Comparison of ENCODE assay signal across 21 cellular contexts in the genomic region with DNA sequence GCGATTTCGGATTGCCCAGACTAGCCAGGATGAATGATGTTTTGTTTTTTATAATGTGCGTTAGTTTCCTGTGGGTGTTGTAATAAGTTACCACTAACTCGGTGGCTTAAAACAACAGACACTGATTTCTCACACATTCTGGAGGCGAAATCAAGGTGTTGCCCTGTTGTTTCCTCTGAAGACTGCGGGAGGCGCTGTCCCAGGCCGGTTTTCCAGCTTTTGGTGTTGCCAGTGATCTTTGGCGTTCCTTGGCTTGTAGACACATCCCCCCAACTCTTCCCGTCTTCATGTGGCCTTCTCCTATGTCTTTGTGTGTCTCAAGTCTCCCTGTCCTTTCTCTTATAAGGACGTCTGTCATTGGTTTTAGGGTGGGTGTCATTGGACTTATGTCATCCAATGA.
A peak's percentile ranks its signal among the peaks of the same experiment; 100 is the strongest.
DNase-seq lines count a peak whose midpoint lies in the region; ATAC-seq, FAIRE-seq and TF ChIP-seq lines count a peak whose summit lies in the region.
"Had no signal": no experiment of that assay in that cellular context is flagged by ENCODE, and none has a peak within 500 bp of the region (broad histone marks: within the 10 kb centered on the region; RNA-seq: fewer than 3 reads in every experiment).

No MANE protein-coding gene starts in this region.

- H3K4ac ChIP-seq in H1 (replicated peaks; ENCODE audit: insufficient read length, low read depth, low read length), result peak overlapping the region; percentile 19

- TF ChIP-seq POLR2A in H1 (IDR thresholded peaks at IDR 0.05; ENCODE audit: control extremely low read depth in 1 of 2, low read depth in 2 of 2, low read length in 2 of 2) (no peak), testis (IDR thresholded peaks at IDR 0.05) (no peak)

- no peak for TF ChIP-seq EP300 in H1 (IDR thresholded peaks at IDR 0.05; ENCODE audit: borderline replicate concordance in 1 of 2, low read depth in 2 of 2, low read length in 2 of 2)

- 71% methylated on average over 11 of the region's 11 CpGs; no CpG with 5 or more reads in 1 of the 2 experiments for WGBS in H1 (ENCODE audit: extremely low coverage in 1 of 2, insufficient coverage in 1 of 2, insufficient read length in 1 of 2, insufficient replicate concordance in 2 of 2, low coverage in 1 of 2, low lambda C conversion rate in 2 of 2, missing lambda C conversion rate in 1 of 2), 2 experiments
- 77 to 81% methylated on average over 11 of the region's 11 CpGs for WGBS in testis, 2 donors

- no peak overlapping the region for H4K91ac ChIP-seq in H1 (replicated peaks; ENCODE audit: insufficient read length, low read length)

- no peak for ATAC-seq in HG03139 (IDR thresholded peaks at IDR 0.05; ENCODE audit: unreplicated experiment)
- ATAC-seq: naive thymus-derived CD8-positive, alpha-beta T cell; stimulated activated naive B cell treated with anti-CD40 and anti-IgM and Interleukin-4, amounts not matched to agents 10 μg/mL and 1 μg/mL and 100 μg/mL, for 72 hours had no signal

- DNase-seq in NCI-H82 (lab: John Stamatoyannopoulos, UW) (peak; percentile 19), NCI-H82 treated with DMSO at 0.1 percent for 48 hours (lab: John Stamatoyannopoulos, UW; ENCODE audit: unreplicated experiment) (no peak), OCI-LY7 (ENCODE audit: low spot score) (no peak), H1 (ENCODE audit: low read depth in 1 of 2, low spot score in 2 of 2) (peak in 1 of 2 experiments; percentile 73), testis (no peak), NCI-H187 treated with DMSO at 0.1 percent for 48 hours (lab: John Stamatoyannopoulos, UW) (no peak), NCI-H69 (lab: John Stamatoyannopoulos, UW) (no peak)
- DNase-seq: activated CD4-positive, alpha-beta T cell treated with anti-CD3 and anti-CD28 coated beads, Interleukin-2, amount 50 U/mL, for 4 hours; activated T-cell treated with anti-CD3 and anti-CD28 coated beads, Interleukin-2, amount 50 U/mL, for 24 hours; C1 segment of cervical spinal cord; dorsolateral prefrontal cortex; head of caudate nucleus; naive thymus-derived CD8-positive, alpha-beta T cell; NCI-H526 treated with DMSO at 0.1 percent for 48 hours; stimulated activated naive B cell treated with anti-CD40 and anti-IgM and Interleukin-4, amounts not matched to agents 10 μg/mL and 1 μg/mL and 100 μg/mL, for 72 hours; SW 1271; tibial artery had no signal

- H2BK5ac ChIP-seq in H1 (ENCODE audit: low read depth, low read length), result no peak overlapping the region

- H3K18ac ChIP-seq in H1 (ENCODE audit: extremely low read depth, low read length), result no peak overlapping the region

- no peak overlapping the region for H4K5ac ChIP-seq in H1 (ENCODE audit: insufficient read length, low read depth, low read length)

- H3K23me2 ChIP-seq in H1 (ENCODE audit: low read depth, low read length), result no peaks in the 10 kb centered on the region; the same call in 1 of the 2 replicates

- TF ChIP-seq RAD21 in H1 (IDR thresholded peaks at IDR 0.05 in 1 of 2, conservative IDR thresholded peaks at IDR 0.05 in 1 of 2; ENCODE audit: low read depth in 2 of 2, low read length in 2 of 2), result peak; percentile 42 to 59

- H3K14ac ChIP-seq in H1 (ENCODE audit: insufficient read length), result no peak overlapping the region

- no TSS peak for BruUV-seq in OCI-LY7 (replicated peaks; lab: Mats Ljungman, UMichigan)

- H3K4me1 ChIP-seq in OCI-LY7 (ENCODE audit: insufficient read depth, low read length, poor library complexity, severe bottlenecking) (peaks cover 8% of the 10 kb centered on the region), H1 (replicated peaks in 1 of 4; ENCODE audit: control insufficient read depth in 3 of 4, insufficient read depth in 4 of 4, low read length in 3 of 4) (peaks cover 8 to 16% (median 13%) of the 10 kb centered on the region in 4 experiments), testis (no peaks in the 10 kb centered on the region)

- H3K9me3 ChIP-seq in OCI-LY7 (ENCODE audit: low read length), result no peaks in the 10 kb centered on the region
- peaks cover 6 to 7% of the 10 kb centered on the region in 2 experiments for H3K9me3 ChIP-seq in H1 (ENCODE audit: insufficient read depth in 2 of 2, low read depth in 1 of 2, low read length in 1 of 2)
- no peaks in the 10 kb centered on the region for H3K9me3 ChIP-seq in testis

- H4K8ac ChIP-seq in H1 (ENCODE audit: extremely low read depth, insufficient read depth, low read length), result no peak overlapping the region

- H4K20me1 ChIP-seq in OCI-LY7 (ENCODE audit: insufficient read depth, low read length) (no peaks in the 10 kb centered on the region), H1 (replicated peaks in 1 of 2; ENCODE audit: control insufficient read depth in 1 of 2, insufficient read depth in 2 of 2, low read length in 2 of 2) (peaks cover 0 to 1% of the 10 kb centered on the region in 2 experiments)

- H3K56ac ChIP-seq in H1 (replicated peaks; ENCODE audit: insufficient read length, low read depth, low read length), result no peak overlapping the region

- FAIRE-seq in H1 (lab: Jason Lieb, UNC), result peak; percentile 79
- FAIRE-seq: A204.1, RCC 7860 had no signal

- H2BK120ac ChIP-seq in H1 (replicated peaks; ENCODE audit: low read depth, low read length), result no peak overlapping the region

- no peak overlapping the region for H3K23ac ChIP-seq in H1 (ENCODE audit: insufficient read length)

- CTCF ChIA-PET in OCI-LY7 (lab: Charles Lee; ENCODE audit: unreplicated experiment) (interaction anchor here (0.5 to 0.9 kb wide), 2 partner anchors 17 to 84 kb away, joined by 3 read pairs; no protein-coding TSS in a partner anchor), H1 (lab: Charles Lee; ENCODE audit: partially characterized antibody) (interaction anchor here (0.6 to 8.5 kb wide), 41 partner anchors 10 to 355 kb away, joined by 3 to 141 read pairs (median 4); no protein-coding TSS in a partner anchor)

- H2AFZ ChIP-seq in OCI-LY7 (ENCODE audit: low read length), result no peak overlapping the region
- no peak overlapping the region for H2AFZ ChIP-seq in H1 (ENCODE audit: low read length)

- no peaks in the 10 kb centered on the region for H3K79me2 ChIP-seq in OCI-LY7 (ENCODE audit: insufficient read depth, low read depth, low read length)
- H3K79me2 ChIP-seq in H1 (ENCODE audit: control insufficient read depth in 1 of 2, insufficient read depth in 2 of 2, low read length in 2 of 2), result peaks cover 0 to 23% of the 10 kb centered on the region in 2 experiments; a peak in 2 of 4 replicates

- H3K27ac ChIP-seq in OCI-LY7 (ENCODE audit: low read depth, low read length, poor library complexity, severe bottlenecking) (no peak overlapping the region), H1 (ENCODE audit: low read depth, low read length) (no peak overlapping the region), testis (no peak overlapping the region)
- H3K27ac ChIP-seq: tibial artery had no signal

- H3K27me3 ChIP-seq in H1 (replicated peaks in 1 of 4; ENCODE audit: control insufficient read depth in 3 of 4, extremely low read depth in 1 of 4, insufficient read depth in 3 of 4, low read length in 3 of 4) (no peaks in the 10 kb centered on the region), testis (no peaks in the 10 kb centered on the region)

- intact Hi-C loops in OCI-LY7 (cut with micrococcal nuclease; ENCODE audit: unreplicated experiment) (loop anchor here (5.0 kb wide), 4 partner anchors 96 to 439 kb away; no protein-coding TSS in a partner anchor), testis (cut with DNase I; ENCODE audit: low total_unique reads) (no loop called here)

- H2AK5ac ChIP-seq in H1 (ENCODE audit: low read depth, low read length), result no peak overlapping the region

- H3K4me2 ChIP-seq in OCI-LY7 (ENCODE audit: low read length), result no peak overlapping the region
- no peak overlapping the region for H3K4me2 ChIP-seq in H1 (ENCODE audit: insufficient read depth in 1 of 2, low read depth in 2 of 2, low read length in 2 of 2)

- H3K4me3 ChIP-seq in OCI-LY7 (ENCODE audit: low read depth, low read length, poor library complexity, severe bottlenecking), result no peak overlapping the region
- no peak overlapping the region for H3K4me3 ChIP-seq in H1 (ENCODE audit: extremely low read depth in 1 of 4, insufficient read depth in 2 of 4, low read depth in 3 of 4, low read length in 4 of 4)
- no peak overlapping the region for H3K4me3 ChIP-seq in testis
- H3K4me3 ChIP-seq: dorsolateral prefrontal cortex, lung, tibial artery had no signal

- no peak overlapping the region for H2BK20ac ChIP-seq in H1 (ENCODE audit: low read length)

- POLR2A ChIA-PET in OCI-LY7 (lab: Charles Lee), result interaction anchor here (0.5 kb wide), 1 partner anchor 69 kb away, joined by 3 read pairs; no protein-coding TSS in a partner anchor
- POLR2A ChIA-PET in H1 (lab: Charles Lee; ENCODE audit: partially characterized antibody), result interaction anchor here (0.7 to 1.5 kb wide), 4 partner anchors 19 to 143 kb away, joined by 3 read pairs; no protein-coding TSS in a partner anchor

- H2BK12ac ChIP-seq in H1 (ENCODE audit: low read depth, low read length), result no peak overlapping the region

- no peaks in the 10 kb centered on the region for H3K9me2 ChIP-seq in OCI-LY7 (ENCODE audit: insufficient read depth, low read length)

- TF ChIP-seq CTCF in OCI-LY7 (conservative IDR thresholded peaks at IDR 0.05; ENCODE audit: low read length) (peak; percentile 73), H1 (IDR thresholded peaks at IDR 0.05; ENCODE audit: control extremely low read depth in 1 of 3, insufficient read depth in 1 of 3, low read depth in 1 of 3, low read length in 3 of 3) (peak; percentile 75 to 95 (median 76)), testis (IDR thresholded peaks at IDR 0.05) (peak in 2 of 3 experiments; percentile 2 to 22)

- no peak overlapping the region for H2BK15ac ChIP-seq in H1 (ENCODE audit: low read length)

- H3K36me3 ChIP-seq in OCI-LY7 (ENCODE audit: insufficient read depth, low read length), result no peaks in the 10 kb centered on the region
- no peaks in the 10 kb centered on the region for H3K36me3 ChIP-seq in H1 (ENCODE audit: control insufficient read depth in 2 of 4, insufficient read depth in 4 of 4, low read length in 3 of 4)
- H3K36me3 ChIP-seq in testis (ENCODE audit: low read depth, missing control alignments), result no peaks in the 10 kb centered on the region
- H3K36me3 ChIP-seq: tibial artery had no signal

- H3K9ac ChIP-seq in H1 (replicated peaks in 1 of 4; ENCODE audit: extremely low read depth in 1 of 4, low read depth in 3 of 4, low read length in 3 of 4), result no peak overlapping the region

- H3K79me1 ChIP-seq in H1 (ENCODE audit: low read depth, low read length), result peaks cover 3% of the 10 kb centered on the region; the same call in 1 of the 2 replicates

TF ChIP-seq in H1, 55 proteins besides CTCF, POLR2A, EP300 and RAD21:
- TF ChIP-seq JUN (IDR thresholded peaks at IDR 0.05; ENCODE audit: low read depth, low read length) (no peak), TAF1 (IDR thresholded peaks at IDR 0.05; ENCODE audit: low read depth, low read length) (no peak)
- TF ChIP-seq, protein P1, sequence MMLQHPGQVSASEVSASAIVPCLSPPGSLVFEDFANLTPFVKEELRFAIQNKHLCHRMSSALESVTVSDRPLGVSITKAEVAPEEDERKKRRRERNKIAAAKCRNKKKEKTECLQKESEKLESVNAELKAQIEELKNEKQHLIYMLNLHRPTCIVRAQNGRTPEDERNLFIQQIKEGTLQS (IDR thresholded peaks at IDR 0.05; ENCODE audit: insufficient read depth, low read depth, low read length), result no peak
TF ChIP-seq in H1: peak in this region for 0.

Comparison
In these comparisons a context has a peak if more than half of its experiments do, and no peak if none do; other contexts are left out.
1. CTCF ChIP-seq: peak in every context shown above with its lines; median percentile 76 in H1; 73 in OCI-LY7; 12 in testis.